In genomic region chr17:28898261-28898955, GRCh38 we compare ENCODE assay signal across 9 cellular contexts. TPM values are rescaled to one million over a fixed set of nuclear protein-coding genes. Genes with fewer than 3 reads are reported as not detected.
DNase-seq lines count a peak whose midpoint lies in the region; ATAC-seq and TF ChIP-seq lines count a peak whose summit lies in the region.
"Had no signal": no experiment of that assay in that cellular context is flagged by ENCODE, and none has a peak within 500 bp of the region (broad histone marks: within the 10 kb centered on the region; RNA-seq: fewer than 3 reads in every experiment).

No MANE protein-coding gene starts in this region.

- no peaks in the 10 kb centered on the region for H3K27me3 Mint-ChIP-seq in activated CD4-positive, alpha-beta T cell treated with anti-CD3 and anti-CD28 coated beads, Interleukin-2, amount 10 ng/mL, durations not matched to agents 24 days and 14 days
- H3K27me3 Mint-ChIP-seq in activated T-helper 2 cell treated with anti-CD3 and anti-CD28 coated beads, Interferon-gamma antibody, Interleukin-2, Interleukin-4, amounts not matched to agents 10 μg/mL and 5 μg/mL and 100 μg/mL, durations not matched to agents 14 hours and 24 hours and 36 hours (ENCODE audit: low read depth), result no peaks in the 10 kb centered on the region

- H3K27ac Mint-ChIP-seq in activated CD4-positive, alpha-beta T cell treated with anti-CD3 and anti-CD28 coated beads, Interleukin-2, amount 10 ng/mL, durations not matched to agents 24 days and 14 days, result peak overlapping the region; percentile 98
- peak overlapping the region; percentile 95 for H3K27ac Mint-ChIP-seq in activated T-helper 2 cell treated with anti-CD3 and anti-CD28 coated beads, Interferon-gamma antibody, Interleukin-2, Interleukin-4, amounts not matched to agents 10 μg/mL and 5 μg/mL and 100 μg/mL, durations not matched to agents 14 hours and 24 hours and 36 hours

- no peaks in the 10 kb centered on the region for H3K27me3 ChIP-seq in left lung
- no peaks in the 10 kb centered on the region for H3K27me3 ChIP-seq in suprapubic skin

- intact Hi-C loops in activated CD4-positive, alpha-beta T cell treated with anti-CD3 and anti-CD28 coated beads, Interleukin-2, amount 10 ng/mL, durations not matched to agents 24 days and 14 days (cut with micrococcal nuclease), result no loop called here
- intact Hi-C loops in activated T-helper 2 cell treated with anti-CD3 and anti-CD28 coated beads, Interferon-gamma antibody, Interleukin-2, Interleukin-4, amounts not matched to agents 10 μg/mL and 5 μg/mL and 100 μg/mL, durations not matched to agents 14 hours and 24 hours and 36 hours (cut with micrococcal nuclease), result no loop called here
- intact Hi-C loops in left lung (cut with DNase I), result no loop called here

- H3K36me3 Mint-ChIP-seq in activated CD4-positive, alpha-beta T cell treated with anti-CD3 and anti-CD28 coated beads, Interleukin-2, amount 10 ng/mL, durations not matched to agents 24 days and 14 days (ENCODE audit: low read depth), result peaks cover 36% of the 10 kb centered on the region
- peaks cover 49% of the 10 kb centered on the region for H3K36me3 Mint-ChIP-seq in activated T-helper 2 cell treated with anti-CD3 and anti-CD28 coated beads, Interferon-gamma antibody, Interleukin-2, Interleukin-4, amounts not matched to agents 10 μg/mL and 5 μg/mL and 100 μg/mL, durations not matched to agents 14 hours and 24 hours and 36 hours (ENCODE audit: low read depth)

- H3K27ac ChIP-seq in left lung (peak overlapping the region; percentile 92 to 99), suprapubic skin (peak overlapping the region; percentile 96)

- TF ChIP-seq EP300 in suprapubic skin (IDR thresholded peaks at IDR 0.05), result no peak

- H3K36me3 ChIP-seq in left lung, result no peaks in the 10 kb centered on the region
- H3K36me3 ChIP-seq in suprapubic skin, result no peaks in the 10 kb centered on the region

- H3K4me3 Mint-ChIP-seq in activated CD4-positive, alpha-beta T cell treated with anti-CD3 and anti-CD28 coated beads, Interleukin-2, amount 10 ng/mL, durations not matched to agents 24 days and 14 days, result peak overlapping the region; percentile 97
- H3K4me3 Mint-ChIP-seq in activated T-helper 2 cell treated with anti-CD3 and anti-CD28 coated beads, Interferon-gamma antibody, Interleukin-2, Interleukin-4, amounts not matched to agents 10 μg/mL and 5 μg/mL and 100 μg/mL, durations not matched to agents 14 hours and 24 hours and 36 hours (ENCODE audit: low read depth), result peak overlapping the region; percentile 96

- TF ChIP-seq CTCF in left lung (IDR thresholded peaks at IDR 0.05) (no peak), suprapubic skin (IDR thresholded peaks at IDR 0.05) (no peak)

- no peak for ATAC-seq in left lung

- H3K4me1 Mint-ChIP-seq in activated CD4-positive, alpha-beta T cell treated with anti-CD3 and anti-CD28 coated beads, Interleukin-2, amount 10 ng/mL, durations not matched to agents 24 days and 14 days, result peaks cover 58% of the 10 kb centered on the region
- peaks cover 60% of the 10 kb centered on the region for H3K4me1 Mint-ChIP-seq in activated T-helper 2 cell treated with anti-CD3 and anti-CD28 coated beads, Interferon-gamma antibody, Interleukin-2, Interleukin-4, amounts not matched to agents 10 μg/mL and 5 μg/mL and 100 μg/mL, durations not matched to agents 14 hours and 24 hours and 36 hours (ENCODE audit: low read depth)

- 63% methylated on average over 10 of the region's 18 CpGs for WGBS in suprapubic skin

- peaks cover 17 to 74% of the 10 kb centered on the region in 2 donors for H3K4me1 ChIP-seq in left lung
- peaks cover 64% of the 10 kb centered on the region for H3K4me1 ChIP-seq in suprapubic skin

- H3K4me3 ChIP-seq in left lung, result peak overlapping the region in 1 of 2 donors; percentile 91
- H3K4me3 ChIP-seq in suprapubic skin, result peak overlapping the region; percentile 91

- H3K9me3 Mint-ChIP-seq in activated CD4-positive, alpha-beta T cell treated with anti-CD3 and anti-CD28 coated beads, Interleukin-2, amount 10 ng/mL, durations not matched to agents 24 days and 14 days, result no peaks in the 10 kb centered on the region
- no peaks in the 10 kb centered on the region for H3K9me3 Mint-ChIP-seq in activated T-helper 2 cell treated with anti-CD3 and anti-CD28 coated beads, Interferon-gamma antibody, Interleukin-2, Interleukin-4, amounts not matched to agents 10 μg/mL and 5 μg/mL and 100 μg/mL, durations not matched to agents 14 hours and 24 hours and 36 hours

- H3K9me3 ChIP-seq in left lung, result no peaks in the 10 kb centered on the region
- no peaks in the 10 kb centered on the region for H3K9me3 ChIP-seq in suprapubic skin

- TF ChIP-seq POLR2A in suprapubic skin (IDR thresholded peaks at IDR 0.05), result no peak

- DNase-seq in activated CD4-positive, alpha-beta T cell treated with anti-CD3 and anti-CD28 coated beads, Interleukin-2, amount 10 ng/mL, durations not matched to agents 24 days and 14 days, result no peak
- no peak for DNase-seq in activated CD4-positive, alpha-beta T cell treated with anti-CD3 and anti-CD28 coated beads for 1 hour
- DNase-seq in activated T-helper 2 cell treated with anti-CD3 and anti-CD28 coated beads, Interferon-gamma antibody, Interleukin-2, Interleukin-4, amounts not matched to agents 10 μg/mL and 5 μg/mL and 100 μg/mL, durations not matched to agents 14 hours and 24 hours and 36 hours (ENCODE audit: low spot score), result no peak
- DNase-seq in left lung (no peak), suprapubic skin (ENCODE audit: low spot score in 2 of 2) (peak in 1 of 2 donors; percentile 54), SIG-M5 treated with dmso at 0.1 percent for 504 hours (lab: John Stamatoyannopoulos, UW; ENCODE audit: unreplicated experiment) (no peak), NCI-H1417 treated with DMSO at 0.1 percent for 48 hours (lab: John Stamatoyannopoulos, UW) (no peak), NCI-H2029 treated with DMSO at 0.1 percent for 48 hours (lab: John Stamatoyannopoulos, UW) (no peak)
- DNase-seq: NCI-H187 treated with DMSO at 0.1 percent for 48 hours had no signal

RNA-seq across cellular contexts. Expression of gene FLOT2, which starts 0.9 kb away (rescaled TPM):
- 109 and 111 TPM in 2 replicates for total RNA-seq in activated CD4-positive, alpha-beta T cell treated with anti-CD3 and anti-CD28 coated beads, Interleukin-2, amount 10 ng/mL, durations not matched to agents 24 days and 14 days
- 136 and 143 TPM in 2 replicates for total RNA-seq in activated T-helper 2 cell treated with anti-CD3 and anti-CD28 coated beads, Interferon-gamma antibody, Interleukin-2, Interleukin-4, amounts not matched to agents 10 μg/mL and 5 μg/mL and 100 μg/mL, durations not matched to agents 14 hours and 24 hours and 36 hours
- total RNA-seq in left lung (100 to 1,000 TPM in 1 of 2 donors, 10 to 100 TPM in 1; 95.7 to 171 TPM), suprapubic skin (10 to 100 TPM; 41.7 to 57.5 (median 52.3) TPM)

RNA-seq across cellular contexts. Expression of gene DHRS13, which starts 4.5 kb away (rescaled TPM):
- 32.4 and 34.3 TPM in 2 replicates for total RNA-seq in activated CD4-positive, alpha-beta T cell treated with anti-CD3 and anti-CD28 coated beads, Interleukin-2, amount 10 ng/mL, durations not matched to agents 24 days and 14 days
- total RNA-seq in activated T-helper 2 cell treated with anti-CD3 and anti-CD28 coated beads, Interferon-gamma antibody, Interleukin-2, Interleukin-4, amounts not matched to agents 10 μg/mL and 5 μg/mL and 100 μg/mL, durations not matched to agents 14 hours and 24 hours and 36 hours, result 30.6 and 32.9 TPM in 2 replicates
- total RNA-seq in left lung, result 10 to 100 TPM in 1 of 2 donors, 1 to 10 TPM in 1; 8.8 to 16.9 TPM
- 10 to 100 TPM; 15.1 to 26.8 (median 20.2) TPM for total RNA-seq in suprapubic skin

RNA-seq across cellular contexts. Expression of gene ERAL1, which starts 43.6 kb away (rescaled TPM):
- 56.8 and 61.2 TPM in 2 replicates for total RNA-seq in activated CD4-positive, alpha-beta T cell treated with anti-CD3 and anti-CD28 coated beads, Interleukin-2, amount 10 ng/mL, durations not matched to agents 24 days and 14 days
- total RNA-seq in activated T-helper 2 cell treated with anti-CD3 and anti-CD28 coated beads, Interferon-gamma antibody, Interleukin-2, Interleukin-4, amounts not matched to agents 10 μg/mL and 5 μg/mL and 100 μg/mL, durations not matched to agents 14 hours and 24 hours and 36 hours, result 54.5 and 60.4 TPM in 2 replicates
- total RNA-seq in left lung, result 10 to 100 TPM; 30.0 to 33.4 TPM
- 10 to 100 TPM; 42.2 to 61.4 (median 45.0) TPM for total RNA-seq in suprapubic skin

RNA-seq across cellular contexts. Expression of gene PHF12, which starts 52.9 kb away (rescaled TPM):
- total RNA-seq in activated CD4-positive, alpha-beta T cell treated with anti-CD3 and anti-CD28 coated beads, Interleukin-2, amount 10 ng/mL, durations not matched to agents 24 days and 14 days, result 61.1 TPM in 2 replicates
- 59.5 and 62.1 TPM in 2 replicates for total RNA-seq in activated T-helper 2 cell treated with anti-CD3 and anti-CD28 coated beads, Interferon-gamma antibody, Interleukin-2, Interleukin-4, amounts not matched to agents 10 μg/mL and 5 μg/mL and 100 μg/mL, durations not matched to agents 14 hours and 24 hours and 36 hours
- total RNA-seq in left lung, result 10 to 100 TPM; 32.1 to 45.8 TPM
- total RNA-seq in suprapubic skin, result 10 to 100 TPM; 24.4 to 80.9 (median 35.4) TPM

RNA-seq across cellular contexts. Expression of gene FAM222B, which starts 55.8 kb away (rescaled TPM):
- 22.4 and 24.0 TPM in 2 replicates for total RNA-seq in activated CD4-positive, alpha-beta T cell treated with anti-CD3 and anti-CD28 coated beads, Interleukin-2, amount 10 ng/mL, durations not matched to agents 24 days and 14 days
- total RNA-seq in activated T-helper 2 cell treated with anti-CD3 and anti-CD28 coated beads, Interferon-gamma antibody, Interleukin-2, Interleukin-4, amounts not matched to agents 10 μg/mL and 5 μg/mL and 100 μg/mL, durations not matched to agents 14 hours and 24 hours and 36 hours, result 19.6 and 23.0 TPM in 2 replicates
- total RNA-seq in left lung, result 10 to 100 TPM; 16.5 to 25.4 TPM
- total RNA-seq in suprapubic skin, result 10 to 100 TPM; 12.1 to 20.7 (median 17.8) TPM
